In genomic region chr7:105387621-105388372, GRCh38 we compare ENCODE assay signal across 8 cellular contexts. TPM values are rescaled to one million over a fixed set of nuclear protein-coding genes. Genes with fewer than 3 reads are reported as not detected.
DNase-seq lines count a peak whose midpoint lies in the region; ATAC-seq and TF ChIP-seq lines count a peak whose summit lies in the region.

No MANE protein-coding gene starts in this region.

- peak; percentile 37 for ATAC-seq in HG02870 (IDR thresholded peaks at IDR 0.05; ENCODE audit: unreplicated experiment)

- CTCF ChIA-PET in activated CD4-positive, alpha-beta T cell treated with anti-CD3 and anti-CD28 coated beads, Interleukin-2, amount 10 ng/mL, durations not matched to agents 7 days and 5 days (lab: Charles Lee): interaction anchor here (1.2 kb wide), 1 partner anchor 19 kb away, joined by 3 read pairs; no protein-coding TSS in a partner anchor

- peak overlapping the region; percentile 63 to 66 for H3K9ac ChIP-seq in duodenal mucosa (ENCODE audit: low read depth in 1 of 2, low read length in 2 of 2)

- peak overlapping the region; percentile 86 for H3K27ac Mint-ChIP-seq in activated CD4-positive, alpha-beta T cell treated with anti-CD3 and anti-CD28 coated beads, Interleukin-2, amount 10 ng/mL, durations not matched to agents 7 days and 5 days

- peaks cover 24% of the 10 kb centered on the region for H3K4me1 Mint-ChIP-seq in activated CD4-positive, alpha-beta T cell treated with anti-CD3 and anti-CD28 coated beads, Interleukin-2, amount 10 ng/mL, durations not matched to agents 7 days and 5 days

- no peaks in the 10 kb centered on the region for H3K9me3 ChIP-seq in duodenal mucosa (ENCODE audit: control insufficient read depth in 1 of 2, low read length in 2 of 2)

- peaks cover 11% of the 10 kb centered on the region for H3K36me3 Mint-ChIP-seq in activated CD4-positive, alpha-beta T cell treated with anti-CD3 and anti-CD28 coated beads, Interleukin-2, amount 10 ng/mL, durations not matched to agents 7 days and 5 days (ENCODE audit: low read depth)

- H3K4me3 Mint-ChIP-seq in activated CD4-positive, alpha-beta T cell treated with anti-CD3 and anti-CD28 coated beads, Interleukin-2, amount 10 ng/mL, durations not matched to agents 7 days and 5 days: peak overlapping the region; percentile 88

- peaks cover 0 to 5% of the 10 kb centered on the region in 2 donors for H3K4me1 ChIP-seq in duodenal mucosa (ENCODE audit: control insufficient read depth in 1 of 2, insufficient read depth in 2 of 2, low read length in 2 of 2)

- peak; percentile 73 for DNase-seq in NCI-H82 (lab: John Stamatoyannopoulos, UW)
- DNase-seq in NCI-H82 treated with DMSO at 0.1 percent for 48 hours (lab: John Stamatoyannopoulos, UW; ENCODE audit: unreplicated experiment): no peak
- DNase-seq in NCI-H2171 (lab: John Stamatoyannopoulos, UW): peak; percentile 27
- DNase-seq in activated CD4-positive, alpha-beta T cell treated with anti-CD3 and anti-CD28 coated beads, Interleukin-2, amount 10 ng/mL, durations not matched to agents 7 days and 5 days: peak; percentile 59
- peak; percentile 29 to 88 for DNase-seq in lower leg skin (ENCODE audit: low spot score in 2 of 2)
- DNase-seq in stimulated activated CD4-positive, alpha-beta T cell treated with anti-CD3 and anti-CD28 coated beads, Interleukin-4, amount 100 ng/mL, for 4 hours: peak; percentile 36 to 42

- H3K36me3 ChIP-seq in duodenal mucosa (ENCODE audit: control insufficient read depth in 1 of 2, insufficient read depth in 2 of 2, low read length in 2 of 2): no peaks in the 10 kb centered on the region

- no peak for TF ChIP-seq POLR2A in lower leg skin (IDR thresholded peaks at IDR 0.05)

- peak overlapping the region; percentile 70 to 79 for H3K4me3 ChIP-seq in duodenal mucosa (ENCODE audit: low read depth in 1 of 2, low read length in 2 of 2)
- H3K4me3 ChIP-seq in lower leg skin (ENCODE audit: low read depth, poor library complexity, severe bottlenecking): peak overlapping the region; percentile 94

- intact Hi-C loops in lower leg skin (cut with DNase I; ENCODE audit: low total_unique reads): no loop called here

- TF ChIP-seq CTCF in lower leg skin (IDR thresholded peaks at IDR 0.05): no peak

- 0 to 1% methylated on average over 34 to 53 of the region's 75 CpGs for WGBS in lower leg skin, 2 donors

- H3K27ac ChIP-seq in duodenal mucosa (ENCODE audit: low read depth, low read length): no peak overlapping the region

- POLR2A ChIA-PET in activated CD4-positive, alpha-beta T cell treated with anti-CD3 and anti-CD28 coated beads, Interleukin-2, amount 10 ng/mL, durations not matched to agents 7 days and 5 days (lab: Charles Lee): no interaction called here

- H3K27me3 ChIP-seq in duodenal mucosa (ENCODE audit: control insufficient read depth in 1 of 2, insufficient read depth in 2 of 2, low read length in 2 of 2): no peaks in the 10 kb centered on the region

- H3K27me3 Mint-ChIP-seq in activated CD4-positive, alpha-beta T cell treated with anti-CD3 and anti-CD28 coated beads, Interleukin-2, amount 10 ng/mL, durations not matched to agents 7 days and 5 days: peaks cover 6% of the 10 kb centered on the region

- no peaks in the 10 kb centered on the region for H3K9me3 Mint-ChIP-seq in activated CD4-positive, alpha-beta T cell treated with anti-CD3 and anti-CD28 coated beads, Interleukin-2, amount 10 ng/mL, durations not matched to agents 7 days and 5 days

RNA-seq across cellular contexts. Expression of gene SRPK2, which starts 0.9 kb away (rescaled TPM):
- total RNA-seq in activated CD4-positive, alpha-beta T cell treated with anti-CD3 and anti-CD28 coated beads, Interleukin-2, amount 10 ng/mL, durations not matched to agents 7 days and 5 days: 10 to 100 TPM; 48.5 to 53.6 TPM
- total RNA-seq in lower leg skin: 10 to 100 TPM; 41.0 to 87.1 (median 67.1) TPM
